Comparison of ENCODE assay signal across 10 cellular contexts in genomic region chr2:24917086-24917485, GRCh38.
DNase-seq lines count a peak whose midpoint lies in the region; ATAC-seq lines count a peak whose summit lies in the region.
"Had no signal": no experiment of that assay in that cellular context is flagged by ENCODE, and none has a peak within 500 bp of the region (broad histone marks: within the 10 kb centered on the region; RNA-seq: fewer than 3 reads in every experiment).

No MANE protein-coding gene starts in this region.

- peaks cover 41% of the 10 kb centered on the region for H3K4me1 ChIP-seq in adipocyte (ENCODE audit: control insufficient read depth, insufficient read depth, low read length)

- H3K27ac Mint-ChIP-seq in T-helper 1 cell treated with Interleukin-12 subunit alpha and Interleukin-12 subunit beta and Interleukin-4 antibody, amounts not matched to agents 30 μg/mL and 1 μg/mL, for 36 hours = no peak overlapping the region

- peaks cover 21% of the 10 kb centered on the region for H3K4me1 Mint-ChIP-seq in T-helper 1 cell treated with Interleukin-12 subunit alpha and Interleukin-12 subunit beta and Interleukin-4 antibody, amounts not matched to agents 30 μg/mL and 1 μg/mL, for 36 hours (ENCODE audit: low read depth)

- DNase-seq in T-helper 1 cell = no peak
- peak; percentile 31 for DNase-seq in adipocyte (ENCODE audit: low read depth)
- DNase-seq in stimulated activated CD8-positive, alpha-beta memory T cell treated with anti-CD3 and anti-CD28 coated beads, Interleukin-4, amount 100 ng/mL, for 48 hours = peak; percentile 76
- DNase-seq in NCI-H187 (lab: John Stamatoyannopoulos, UW) = no peak
- no peak for DNase-seq in middle frontal gyrus (ENCODE audit: extremely low spot score, low spot score)
- DNase-seq: NCI-H187 treated with DMSO at 0.1 percent for 48 hours had no signal

- no peaks in the 10 kb centered on the region for H3K27me3 ChIP-seq in adipocyte (replicated peaks; ENCODE audit: control insufficient read depth, insufficient read depth, low read length)

- ATAC-seq in HG03442 (IDR thresholded peaks at IDR 0.05; ENCODE audit: unreplicated experiment) (peak; percentile 46), HG03097 (IDR thresholded peaks at IDR 0.05; ENCODE audit: low FRiP score, unreplicated experiment) (no peak)
- ATAC-seq: A549 had no signal

- no peaks in the 10 kb centered on the region for H3K27me3 Mint-ChIP-seq in T-helper 1 cell treated with Interleukin-12 subunit alpha and Interleukin-12 subunit beta and Interleukin-4 antibody, amounts not matched to agents 30 μg/mL and 1 μg/mL, for 36 hours (ENCODE audit: low read depth)

- H3K36me3 ChIP-seq in adipocyte (ENCODE audit: control insufficient read depth, insufficient read depth, low read length, severe bottlenecking) = no peaks in the 10 kb centered on the region

- peak overlapping the region; percentile 47 for H3K9ac ChIP-seq in adipocyte (ENCODE audit: low read length)

- peak overlapping the region; percentile 13 for H3K4me3 Mint-ChIP-seq in T-helper 1 cell treated with Interleukin-12 subunit alpha and Interleukin-12 subunit beta and Interleukin-4 antibody, amounts not matched to agents 30 μg/mL and 1 μg/mL, for 36 hours

- H3K36me3 Mint-ChIP-seq in T-helper 1 cell treated with Interleukin-12 subunit alpha and Interleukin-12 subunit beta and Interleukin-4 antibody, amounts not matched to agents 30 μg/mL and 1 μg/mL, for 36 hours (ENCODE audit: low read depth) = peaks cover 13% of the 10 kb centered on the region

- no peaks in the 10 kb centered on the region for H3K9me3 Mint-ChIP-seq in T-helper 1 cell treated with Interleukin-12 subunit alpha and Interleukin-12 subunit beta and Interleukin-4 antibody, amounts not matched to agents 30 μg/mL and 1 μg/mL, for 36 hours

- H3K4me3 ChIP-seq in adipocyte (ENCODE audit: low read length) = peak overlapping the region; percentile 86
- H3K4me3 ChIP-seq: A549 had no signal

- H3K9me3 ChIP-seq in adipocyte (ENCODE audit: control insufficient read depth, low read length) = no peaks in the 10 kb centered on the region
- H3K9me3 ChIP-seq: A549 had no signal

Comparison
In these comparisons a context has a peak if more than half of its experiments do, and no peak if none do; other contexts are left out.
1. DNase-seq: peak in adipocyte (single experiment) and stimulated activated CD8-positive, alpha-beta memory T cell treated with anti-CD3 and anti-CD28 coated beads, Interleukin-4, amount 100 ng/mL, for 48 hours (single experiment); none in T-helper 1 cell (0 of 5), NCI-H187 (0 of 2) and middle frontal gyrus (single experiment).